ENCODE assay signal across 1 cellular context in the genomic region with DNA sequence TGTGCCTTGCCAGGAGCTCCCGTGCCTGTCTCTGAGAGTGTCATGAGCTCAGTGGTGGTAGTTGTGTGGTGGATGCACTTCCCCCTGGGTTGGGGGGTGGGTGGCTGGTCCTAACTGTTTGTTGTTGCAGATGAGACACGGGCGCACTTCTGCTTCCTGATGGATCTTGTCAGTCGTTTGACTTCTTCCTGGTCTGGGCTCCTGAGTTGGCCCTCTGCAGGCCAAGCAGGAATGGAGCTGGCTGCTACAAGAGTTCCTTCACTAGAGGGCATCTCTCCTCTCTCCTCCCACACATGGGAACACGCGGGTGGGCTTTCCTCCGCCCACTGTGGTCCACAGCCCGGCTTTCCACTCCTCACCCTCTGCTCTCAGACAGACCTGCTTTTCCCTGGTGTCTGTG.
TF ChIP-seq lines count a peak whose summit lies in the region.

No MANE protein-coding gene starts in this region.

TF ChIP-seq in A549, 52 proteins besides CTCF, POLR2A, EP300 and RAD21 (continued from another document):
- TF ChIP-seq, protein P1, sequence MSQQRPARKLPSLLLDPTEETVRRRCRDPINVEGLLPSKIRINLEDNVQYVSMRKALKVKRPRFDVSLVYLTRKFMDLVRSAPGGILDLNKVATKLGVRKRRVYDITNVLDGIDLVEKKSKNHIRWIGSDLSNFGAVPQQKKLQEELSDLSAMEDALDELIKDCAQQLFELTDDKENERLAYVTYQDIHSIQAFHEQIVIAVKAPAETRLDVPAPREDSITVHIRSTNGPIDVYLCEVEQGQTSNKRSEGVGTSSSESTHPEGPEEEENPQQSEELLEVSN (IDR thresholded peaks at IDR 0.05; ENCODE audit: borderline replicate concordance, low read depth), result no peak
- no peak for TF ChIP-seq BHLHE40 (IDR thresholded peaks at IDR 0.05; ENCODE audit: low read depth, low read length)
- TF ChIP-seq, protein P2, sequence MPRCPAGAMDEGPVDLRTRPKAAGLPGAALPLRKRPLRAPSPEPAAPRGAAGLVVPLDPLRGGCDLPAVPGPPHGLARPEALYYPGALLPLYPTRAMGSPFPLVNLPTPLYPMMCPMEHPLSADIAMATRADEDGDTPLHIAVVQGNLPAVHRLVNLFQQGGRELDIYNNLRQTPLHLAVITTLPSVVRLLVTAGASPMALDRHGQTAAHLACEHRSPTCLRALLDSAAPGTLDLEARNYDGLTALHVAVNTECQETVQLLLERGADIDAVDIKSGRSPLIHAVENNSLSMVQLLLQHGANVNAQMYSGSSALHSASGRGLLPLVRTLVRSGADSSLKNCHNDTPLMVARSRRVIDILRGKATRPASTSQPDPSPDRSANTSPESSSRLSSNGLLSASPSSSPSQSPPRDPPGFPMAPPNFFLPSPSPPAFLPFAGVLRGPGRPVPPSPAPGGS (IDR thresholded peaks at IDR 0.05), result no peak
- TF ChIP-seq HOXB13 (CRISPR knock-in tag; IDR thresholded peaks at IDR 0.05; ENCODE audit: low read depth), result no peak
- no peak for TF ChIP-seq CBX2 (IDR thresholded peaks at IDR 0.05; ENCODE audit: borderline replicate concordance, low read depth)
- no peak for TF ChIP-seq PHF8 (IDR thresholded peaks at IDR 0.05; ENCODE audit: borderline replicate concordance, low read depth)
